Comparison of ENCODE assay signal across 9 cellular contexts in the genomic region with DNA sequence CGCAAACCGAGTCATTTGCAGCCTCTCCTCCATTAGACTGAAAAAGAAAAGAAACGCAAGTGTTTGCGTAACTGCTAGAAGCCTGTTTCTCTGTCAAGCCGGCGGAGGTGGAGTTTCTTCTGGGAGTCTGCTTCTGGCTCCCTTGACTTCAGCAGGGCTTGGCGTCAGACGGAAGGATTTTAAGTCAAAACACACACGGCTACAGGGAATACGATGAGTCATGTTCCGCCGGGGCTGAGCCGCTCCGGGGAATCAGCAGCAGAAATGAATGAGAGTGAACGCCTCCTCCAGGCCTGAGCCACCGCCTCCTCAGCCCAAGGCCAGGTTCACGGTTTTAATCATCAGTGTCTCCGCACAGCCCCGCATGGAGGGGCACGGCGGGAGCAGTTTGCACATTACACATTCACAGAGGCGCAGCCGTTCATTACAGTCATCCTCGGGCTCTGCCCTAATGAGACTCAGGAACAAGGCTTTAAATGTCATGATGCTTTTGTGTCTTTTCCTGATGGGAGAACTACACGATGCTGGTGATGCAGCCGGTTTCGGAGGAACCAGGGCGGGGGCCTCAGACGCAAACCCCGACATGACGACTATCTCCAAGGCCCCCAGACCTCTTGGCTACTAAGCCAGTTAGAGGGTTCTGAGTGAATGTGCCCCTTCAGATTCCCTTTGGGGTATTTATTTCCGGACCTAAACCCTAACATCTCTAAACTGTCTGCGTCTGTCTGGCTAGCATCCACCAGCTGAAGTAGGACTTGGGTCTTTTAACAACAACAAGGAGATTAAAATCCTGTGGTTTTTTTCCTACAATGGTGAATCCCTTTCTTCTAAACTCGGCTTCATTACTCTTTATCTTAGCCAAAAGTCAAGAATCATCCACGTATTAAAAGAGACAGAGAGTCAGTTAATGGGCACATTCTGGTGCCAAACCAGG. TPM values are rescaled to one million over a fixed set of nuclear protein-coding genes. Genes with fewer than 3 reads are reported as not detected.
DNase-seq lines count a peak whose midpoint lies in the region; ATAC-seq and TF ChIP-seq lines count a peak whose summit lies in the region.
"Had no signal": no experiment of that assay in that cellular context is flagged by ENCODE, and none has a peak within 500 bp of the region (broad histone marks: within the 10 kb centered on the region; RNA-seq: fewer than 3 reads in every experiment).

No MANE protein-coding gene starts in this region.

- TF ChIP-seq POLR2A in prostate gland (IDR thresholded peaks at IDR 0.05), result no peak

- BruUV-seq in Caco-2 (replicated peaks; lab: Mats Ljungman, UMichigan), result no TSS peak

- H3K9me3 ChIP-seq in Caco-2, result no peaks in the 10 kb centered on the region
- no peaks in the 10 kb centered on the region for H3K9me3 ChIP-seq in right atrium auricular region
- no peaks in the 10 kb centered on the region for H3K9me3 ChIP-seq in prostate gland

- peak overlapping the region; percentile 13; the same call in 1 of the 2 replicates for H3K4me3 ChIP-seq in Caco-2 (ENCODE audit: low read depth, low read length)
- H3K4me3 ChIP-seq in right atrium auricular region, result peak overlapping the region; percentile 10 to 12
- H3K4me3 ChIP-seq in prostate gland, result peak overlapping the region in 1 of 2 donors; percentile 24

- POLR2A ChIA-PET in Caco-2 (lab: Charles Lee), result no interaction called here

- intact Hi-C loops in Caco-2 (cut with micrococcal nuclease; ENCODE audit: unreplicated experiment) (loop anchor here (10.0 kb wide), 1 partner anchor 638 kb away; no protein-coding TSS in a partner anchor), prostate gland (cut with DNase I) (no loop called here)
- intact Hi-C loops in activated T-helper 1 cell treated with anti-CD3 and anti-CD28 coated beads, Interleukin-12 subunit alpha, Interleukin-12 subunit beta, Interleukin-2, Interleukin-4 antibody, amounts not matched to agents 30 ng/mL and 10 ng/mL and 1 ng/mL, durations not matched to agents 14 hours and 24 hours and 36 hours (cut with micrococcal nuclease), result no loop called here

- H3K27me3 ChIP-seq in Caco-2 (replicated peaks; ENCODE audit: control insufficient read depth, insufficient read depth, low read length) (no peaks in the 10 kb centered on the region), right atrium auricular region (no peaks in the 10 kb centered on the region), prostate gland (replicated peaks; ENCODE audit: insufficient read depth) (no peaks in the 10 kb centered on the region)

- WGBS in prostate gland, result 3% methylated on average over 35 of the region's 35 CpGs

- TF ChIP-seq CTCF in Caco-2 (IDR thresholded peaks at IDR 0.05; ENCODE audit: insufficient read depth in 1 of 2, low read depth in 1 of 2, low read length in 1 of 2, severe bottlenecking in 1 of 2, unreplicated experiment in 1 of 2) (no peak), right atrium auricular region (IDR thresholded peaks at IDR 0.05) (no peak), prostate gland (IDR thresholded peaks at IDR 0.05) (no peak)

- H3K27me3 Mint-ChIP-seq in Caco-2 (ENCODE audit: insufficient read depth, unreplicated experiment), result peaks cover 9% of the 10 kb centered on the region
- H3K27me3 Mint-ChIP-seq in activated T-helper 1 cell treated with anti-CD3 and anti-CD28 coated beads, Interleukin-12 subunit alpha, Interleukin-12 subunit beta, Interleukin-2, Interleukin-4 antibody, amounts not matched to agents 30 ng/mL and 10 ng/mL and 1 ng/mL, durations not matched to agents 14 hours and 24 hours and 36 hours (ENCODE audit: insufficient read depth), result peaks cover 25% of the 10 kb centered on the region

- H3K4me1 Mint-ChIP-seq in Caco-2 (ENCODE audit: low read depth, unreplicated experiment), result peaks cover 8% of the 10 kb centered on the region
- H3K4me1 Mint-ChIP-seq in activated T-helper 1 cell treated with anti-CD3 and anti-CD28 coated beads, Interleukin-12 subunit alpha, Interleukin-12 subunit beta, Interleukin-2, Interleukin-4 antibody, amounts not matched to agents 30 ng/mL and 10 ng/mL and 1 ng/mL, durations not matched to agents 14 hours and 24 hours and 36 hours (ENCODE audit: low read depth), result no peaks in the 10 kb centered on the region
- H3K4me1 Mint-ChIP-seq: naive B cell had no signal

- no peaks in the 10 kb centered on the region for H3K36me3 ChIP-seq in Caco-2 (ENCODE audit: control insufficient read depth, insufficient read depth, low read length)
- H3K36me3 ChIP-seq in right atrium auricular region, result no peaks in the 10 kb centered on the region
- H3K36me3 ChIP-seq in prostate gland, result no peaks in the 10 kb centered on the region

- peak overlapping the region; percentile 59 for H3K4me3 Mint-ChIP-seq in Caco-2 (ENCODE audit: unreplicated experiment)
- no peak overlapping the region for H3K4me3 Mint-ChIP-seq in activated T-helper 1 cell treated with anti-CD3 and anti-CD28 coated beads, Interleukin-12 subunit alpha, Interleukin-12 subunit beta, Interleukin-2, Interleukin-4 antibody, amounts not matched to agents 30 ng/mL and 10 ng/mL and 1 ng/mL, durations not matched to agents 14 hours and 24 hours and 36 hours
- H3K4me3 Mint-ChIP-seq: naive B cell had no signal

- no peaks in the 10 kb centered on the region for H3K9me3 Mint-ChIP-seq in Caco-2 (ENCODE audit: unreplicated experiment)
- no peaks in the 10 kb centered on the region for H3K9me3 Mint-ChIP-seq in activated T-helper 1 cell treated with anti-CD3 and anti-CD28 coated beads, Interleukin-12 subunit alpha, Interleukin-12 subunit beta, Interleukin-2, Interleukin-4 antibody, amounts not matched to agents 30 ng/mL and 10 ng/mL and 1 ng/mL, durations not matched to agents 14 hours and 24 hours and 36 hours

- H3K4me1 ChIP-seq in Caco-2, result peaks cover 3% of the 10 kb centered on the region; the same call in 1 of the 2 replicates
- peaks cover 0 to 11% of the 10 kb centered on the region in 2 donors for H3K4me1 ChIP-seq in right atrium auricular region
- H3K4me1 ChIP-seq in prostate gland (replicated peaks), result no peaks in the 10 kb centered on the region

- ATAC-seq in HG02759 (IDR thresholded peaks at IDR 0.05; ENCODE audit: unreplicated experiment), result no peak

- H3K27ac ChIP-seq in right atrium auricular region, result peak overlapping the region; percentile 68 to 73
- H3K27ac ChIP-seq in prostate gland, result peak overlapping the region in 1 of 2 donors; percentile 38

- H3K27ac Mint-ChIP-seq in Caco-2 (ENCODE audit: unreplicated experiment), result no peak overlapping the region
- H3K27ac Mint-ChIP-seq in activated T-helper 1 cell treated with anti-CD3 and anti-CD28 coated beads, Interleukin-12 subunit alpha, Interleukin-12 subunit beta, Interleukin-2, Interleukin-4 antibody, amounts not matched to agents 30 ng/mL and 10 ng/mL and 1 ng/mL, durations not matched to agents 14 hours and 24 hours and 36 hours, result no peak overlapping the region
- H3K27ac Mint-ChIP-seq: naive B cell had no signal

- no peaks in the 10 kb centered on the region for H3K36me3 Mint-ChIP-seq in Caco-2 (ENCODE audit: insufficient read depth, unreplicated experiment)
- no peaks in the 10 kb centered on the region for H3K36me3 Mint-ChIP-seq in activated T-helper 1 cell treated with anti-CD3 and anti-CD28 coated beads, Interleukin-12 subunit alpha, Interleukin-12 subunit beta, Interleukin-2, Interleukin-4 antibody, amounts not matched to agents 30 ng/mL and 10 ng/mL and 1 ng/mL, durations not matched to agents 14 hours and 24 hours and 36 hours (ENCODE audit: low read depth)
- H3K36me3 Mint-ChIP-seq: naive B cell had no signal

- DNase-seq in Caco-2 (peak; percentile 69 to 78), NCI-H1436 treated with DMSO at 0.1 percent for 48 hours (lab: John Stamatoyannopoulos, UW) (peak; percentile 51), anterior cingulate cortex (lab: John Stamatoyannopoulos, UW) (peak in 57 of 58 donors; percentile 16 to 90 (median 75)), right atrium auricular region (ENCODE audit: low spot score) (peak; percentile 93), prostate gland (ENCODE audit: low spot score) (peak; percentile 64), T-helper 2 cell (no peak)
- no peak for DNase-seq in activated T-helper 1 cell treated with anti-CD3 and anti-CD28 coated beads, Interleukin-12 subunit alpha, Interleukin-12 subunit beta, Interleukin-2, Interleukin-4 antibody, amounts not matched to agents 30 ng/mL and 10 ng/mL and 1 ng/mL, durations not matched to agents 14 hours and 24 hours and 36 hours (ENCODE audit: low spot score)
- DNase-seq: naive B cell had no signal

- CTCF ChIA-PET in Caco-2 (lab: Charles Lee), result no interaction called here

RNA-seq across cellular contexts. Expression of gene SCG2, which starts 11.1 kb away (rescaled TPM):
- total RNA-seq in Caco-2 (2022), result 0.35 and 0.41 TPM in 2 replicates
- total RNA-seq in right atrium auricular region, result 1 to 10 TPM in 1 of 2 donors, under 1 TPM in 1; 0.12 to 1.8 TPM
- 1 to 10 TPM; 1.0 to 5.4 TPM for total RNA-seq in prostate gland
- total RNA-seq in activated T-helper 1 cell treated with anti-CD3 and anti-CD28 coated beads, Interleukin-12 subunit alpha, Interleukin-12 subunit beta, Interleukin-2, Interleukin-4 antibody, amounts not matched to agents 30 ng/mL and 10 ng/mL and 1 ng/mL, durations not matched to agents 14 hours and 24 hours and 36 hours, result not detected in 2 replicates

Comparison
In these comparisons a context has a peak if more than half of its experiments do, and no peak if none do; other contexts are left out.
1. DNase-seq: peak in Caco-2 (2 of 2), NCI-H1436 treated with DMSO at 0.1 percent for 48 hours (single experiment), anterior cingulate cortex (57 of 58), right atrium auricular region (single experiment) and prostate gland (single experiment); none in T-helper 2 cell (0 of 5) and activated T-helper 1 cell treated with anti-CD3 and anti-CD28 coated beads, Interleukin-12 subunit alpha, Interleukin-12 subunit beta, Interleukin-2, Interleukin-4 antibody, amounts not matched to agents 30 ng/mL and 10 ng/mL and 1 ng/mL, durations not matched to agents 14 hours and 24 hours and 36 hours (single experiment).